22 cellular contexts compared by ENCODE assay signal in the genomic region with DNA sequence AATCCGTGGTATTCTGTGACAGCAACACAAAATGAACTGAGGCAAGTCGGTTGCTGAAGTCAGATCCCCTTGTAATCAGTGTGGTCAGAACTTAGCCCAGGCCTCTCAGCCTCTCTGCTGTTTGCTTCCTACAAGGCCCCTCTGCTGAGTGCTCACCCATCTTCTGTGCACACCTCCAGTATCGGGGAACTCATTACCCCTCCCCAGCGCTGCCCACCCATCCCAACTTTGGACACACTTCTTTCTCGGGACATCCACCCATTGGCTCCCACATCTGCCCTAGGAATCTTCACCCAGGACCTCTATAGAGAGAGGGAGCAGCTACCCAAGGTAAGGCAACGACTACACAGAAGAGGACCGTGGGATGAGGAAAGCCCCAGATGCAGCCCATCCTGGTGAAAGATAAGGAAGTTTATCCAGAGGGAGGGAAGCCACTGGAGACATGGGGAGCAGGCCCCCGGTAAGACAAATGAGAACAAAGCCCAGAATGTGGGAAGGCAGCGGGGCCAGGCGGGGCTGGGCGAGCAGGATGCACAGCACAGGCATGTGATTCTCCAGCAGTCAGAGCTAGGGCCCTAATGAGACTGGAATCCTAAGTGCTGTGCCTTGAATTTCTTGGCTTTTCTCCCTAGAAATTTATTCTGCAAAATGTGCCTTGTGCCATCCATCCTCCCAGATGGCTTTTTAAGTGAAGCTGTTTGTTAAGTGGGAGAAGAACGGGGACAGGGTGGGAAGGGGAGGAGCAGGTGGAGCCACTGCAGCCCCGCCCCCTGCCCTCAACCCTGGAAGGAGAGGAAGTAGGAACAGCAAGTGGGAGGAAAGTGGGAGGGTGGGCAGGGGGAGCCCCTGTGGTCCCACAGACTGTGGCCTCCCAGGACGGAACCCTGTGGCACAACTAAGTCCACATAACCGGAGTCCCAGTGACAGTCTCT.
"Had no signal": no experiment of that assay in that cellular context is flagged by ENCODE, and none has a peak within 500 bp of the region (broad histone marks: within the 10 kb centered on the region; RNA-seq: fewer than 3 reads in every experiment).

No MANE protein-coding gene starts in this region.

- H3K36me3 ChIP-seq: cardiac muscle cell, spleen, tibial artery had no signal

- H3K4me3 ChIP-seq: body of pancreas, cardiac muscle cell, spleen, tibial artery had no signal

- H3K27ac Mint-ChIP-seq: activated CD4-positive, alpha-beta T cell treated with anti-CD3 and anti-CD28 coated beads, Interleukin-2, amount 10 ng/mL, durations not matched to agents 7 days and 5 days; activated CD8-positive, alpha-beta T cell treated with anti-CD3 and anti-CD28 coated beads for 36 hours; activated naive CD4-positive, alpha-beta T cell treated with anti-CD3 and anti-CD28 coated beads, Interleukin-2, amount 50 U/mL, for 24 hours; dendritic cell treated with granulocyte-macrophage colony-stimulating factor and Interleukin-4, amounts not matched to agents 40 ng/mL and 50 ng/mL, for 4 days; nephron had no signal

- H3K27me3 ChIP-seq: body of pancreas, cardiac muscle cell had no signal

- H3K27ac ChIP-seq: body of pancreas, cardiac muscle cell, spleen, tibial artery had no signal

- DNase-seq: activated CD4-positive, alpha-beta T cell treated with anti-CD3 and anti-CD28 coated beads, Interleukin-2, amount 10 ng/mL, durations not matched to agents 7 days and 5 days; activated CD8-positive, alpha-beta T cell treated with anti-CD3 and anti-CD28 coated beads for 36 hours; activated gamma-delta T cell treated with Interleukin-2 at 50 U/mL for 16 hours; activated T-cell treated with anti-CD3 and anti-CD28 coated beads, Interleukin-2, amount 50 U/mL, for 1 hour; body of pancreas; effector memory CD4-positive, alpha-beta T cell; foreskin melanocyte; glutamatergic neuron; hippocampal formation; left ventricle myocardium superior; nucleus accumbens; spleen; stimulated activated CD4-positive, alpha-beta T cell treated with anti-CD3 and anti-CD28 coated beads, Interleukin-4, amount 100 ng/mL, for 24 hours; stimulated activated naive CD8-positive, alpha-beta T cell treated with anti-CD3 and anti-CD28 coated beads, Interleukin-15, Interleukin-2, amounts not matched to agents 100 U/mL and 50 U/mL, for 24 hours; T-helper 9 cell had no signal

- H3K9me3 ChIP-seq: body of pancreas, tibial artery had no signal

- H3K4me1 ChIP-seq: body of pancreas, spleen, tibial artery had no signal

- ATAC-seq: activated CD4-positive, CD25-positive, alpha-beta regulatory T cell treated with anti-CD3 and anti-CD28 coated beads, Interleukin-2, amount 50 U/mL, for 24 hours; activated CD8-positive, alpha-beta T cell treated with anti-CD3 and anti-CD28 coated beads for 36 hours; body of pancreas; esophagus mucosa; left ventricle myocardium superior; stimulated activated naive CD8-positive, alpha-beta T cell treated with anti-CD3 and anti-CD28 coated beads, Interleukin-15, Interleukin-2, amounts not matched to agents 100 U/mL and 50 U/mL, for 24 hours had no signal

- H3K4me1 Mint-ChIP-seq: activated CD4-positive, alpha-beta T cell treated with anti-CD3 and anti-CD28 coated beads, Interleukin-2, amount 10 ng/mL, durations not matched to agents 7 days and 5 days; activated naive CD4-positive, alpha-beta T cell treated with anti-CD3 and anti-CD28 coated beads, Interleukin-2, amount 50 U/mL, for 24 hours; nephron had no signal

- H3K9me3 Mint-ChIP-seq: activated CD4-positive, alpha-beta T cell treated with anti-CD3 and anti-CD28 coated beads, Interleukin-2, amount 10 ng/mL, durations not matched to agents 7 days and 5 days; activated naive CD4-positive, alpha-beta T cell treated with anti-CD3 and anti-CD28 coated beads, Interleukin-2, amount 50 U/mL, for 24 hours; dendritic cell treated with granulocyte-macrophage colony-stimulating factor and Interleukin-4, amounts not matched to agents 40 ng/mL and 50 ng/mL, for 4 days had no signal

- H3K4me3 Mint-ChIP-seq: activated CD4-positive, alpha-beta T cell treated with anti-CD3 and anti-CD28 coated beads, Interleukin-2, amount 10 ng/mL, durations not matched to agents 7 days and 5 days; activated CD8-positive, alpha-beta T cell treated with anti-CD3 and anti-CD28 coated beads for 36 hours; activated naive CD4-positive, alpha-beta T cell treated with anti-CD3 and anti-CD28 coated beads, Interleukin-2, amount 50 U/mL, for 24 hours; dendritic cell treated with granulocyte-macrophage colony-stimulating factor and Interleukin-4, amounts not matched to agents 40 ng/mL and 50 ng/mL, for 4 days; nephron had no signal
